8 cellular contexts compared by ENCODE assay signal in genomic region chr1:154405762-154406571, GRCh38. TPM values are rescaled to one million over a fixed set of nuclear protein-coding genes. Genes with fewer than 3 reads are reported as not detected.
DNase-seq lines count a peak whose midpoint lies in the region; ATAC-seq and TF ChIP-seq lines count a peak whose summit lies in the region.

No MANE protein-coding gene starts in this region.

- TF ChIP-seq CTCF in WERI-Rb-1 (IDR thresholded peaks at IDR 0.05; ENCODE audit: low read depth, low read length), result peak; percentile 86
- peak; percentile 12 to 20 for TF ChIP-seq CTCF in left lung (IDR thresholded peaks at IDR 0.05)

- peak overlapping the region; percentile 71 for H3K4me3 ChIP-seq in HUES48 (ENCODE audit: low read depth, low read length)
- no peak overlapping the region for H3K4me3 ChIP-seq in WERI-Rb-1 (ENCODE audit: low read depth, low read length)
- H3K4me3 ChIP-seq in left lung, result peak overlapping the region; percentile 67 to 71

- peaks cover 24% of the 10 kb centered on the region for H3K4me1 ChIP-seq in HUES48 (ENCODE audit: control insufficient read depth, insufficient read depth, low read length)
- peaks cover 20 to 88% of the 10 kb centered on the region in 2 donors for H3K4me1 ChIP-seq in left lung

- DNase-seq in SHP77 (lab: John Stamatoyannopoulos, UW) (peak; percentile 25 to 59), SHP77 treated with DMSO at 0.1 percent for 48 hours (lab: John Stamatoyannopoulos, UW) (no peak), WERI-Rb-1 (peak; percentile 70), left lung (peak; percentile 84 to 92), NAMALWA (ENCODE audit: low spot score) (no peak)
- DNase-seq in stimulated activated CD4-positive, alpha-beta T cell treated with anti-CD3 and anti-CD28 coated beads, Interleukin-4, amount 100 ng/mL, for 1 hour, result peak; percentile 74

- no peaks in the 10 kb centered on the region for H3K9me3 ChIP-seq in HUES48 (ENCODE audit: control insufficient read depth, insufficient read depth, low read length)
- no peaks in the 10 kb centered on the region for H3K9me3 ChIP-seq in WERI-Rb-1 (ENCODE audit: severe bottlenecking)
- H3K9me3 ChIP-seq in left lung, result no peaks in the 10 kb centered on the region

- H3K36me3 ChIP-seq in HUES48 (ENCODE audit: control insufficient read depth, insufficient read depth, low read length) (no peaks in the 10 kb centered on the region), WERI-Rb-1 (no peaks in the 10 kb centered on the region), left lung (no peaks in the 10 kb centered on the region)

- no peak overlapping the region for H3K9ac ChIP-seq in HUES48 (ENCODE audit: low read depth, low read length)

- ATAC-seq in left lung, result peak; percentile 35

- H3K27me3 ChIP-seq in HUES48 (ENCODE audit: control insufficient read depth, insufficient read depth, low read length) (peaks cover 40% of the 10 kb centered on the region), WERI-Rb-1 (ENCODE audit: insufficient read depth, low read depth, severe bottlenecking) (peaks cover 100% of the 10 kb centered on the region), left lung (no peaks in the 10 kb centered on the region)

- intact Hi-C loops in left lung (cut with DNase I), result no loop called here

- H3K27ac ChIP-seq in HUES48 (ENCODE audit: low read depth, low read length) (peak overlapping the region; percentile 35), WERI-Rb-1 (no peak overlapping the region), cingulate gyrus (ENCODE audit: low read depth, low read length) (peak overlapping the region; percentile 62), left lung (peak overlapping the region; percentile 90 to 99)

RNA-seq across cellular contexts. Expression of gene IL6R, which starts 0.8 kb away (rescaled TPM):
- total RNA-seq in left lung, result 10 to 100 TPM; 45.0 to 65.3 TPM

Comparison
In these comparisons a context has a peak if more than half of its experiments do, and no peak if none do; other contexts are left out.
1. DNase-seq: peak in SHP77 (2 of 2), WERI-Rb-1 (single experiment), left lung (2 of 2) and stimulated activated CD4-positive, alpha-beta T cell treated with anti-CD3 and anti-CD28 coated beads, Interleukin-4, amount 100 ng/mL, for 1 hour (single experiment); none in SHP77 treated with DMSO at 0.1 percent for 48 hours (single experiment) and NAMALWA (single experiment).